Comparison of ENCODE assay signal across 10 cellular contexts in genomic region chr1:55580845-55581332, GRCh38.
DNase-seq lines count a peak whose midpoint lies in the region; ATAC-seq and TF ChIP-seq lines count a peak whose summit lies in the region.
"Had no signal": no experiment of that assay in that cellular context is flagged by ENCODE, and none has a peak within 500 bp of the region (broad histone marks: within the 10 kb centered on the region; RNA-seq: fewer than 3 reads in every experiment).

No MANE protein-coding gene starts in this region.

- H3K79me2 ChIP-seq in ACC112 (ENCODE audit: control insufficient read depth, insufficient read depth, low read length, unreplicated experiment), result no peaks in the 10 kb centered on the region
- no peaks in the 10 kb centered on the region for H3K79me2 ChIP-seq in fibroblast of lung (ENCODE audit: control insufficient read depth, insufficient read depth, low read length)

- peak overlapping the region; percentile 99 for H3K27ac ChIP-seq in ACC112 (ENCODE audit: low read depth, low read length)
- peak overlapping the region in 3 of 4 donors; percentile 15 to 57 (median 36) for H3K27ac ChIP-seq in Peyer's patch
- H3K27ac ChIP-seq in fibroblast of lung (ENCODE audit: insufficient read depth, low read length), result peak overlapping the region; percentile 31
- H3K27ac ChIP-seq: BLaER1 treated with 17β-estradiol and CSF1 and Interleukin-3, amounts not matched to agents 10 nM and 100 nM had no signal

- H3K9me3 ChIP-seq in Peyer's patch (no peaks in the 10 kb centered on the region), fibroblast of lung (ENCODE audit: control insufficient read depth, insufficient read depth, low read depth, low read length) (no peaks in the 10 kb centered on the region)
- H3K9me3 ChIP-seq: BLaER1 treated with 17β-estradiol and CSF1 and Interleukin-3, amounts not matched to agents 10 nM and 100 nM had no signal

- H3K36me3 ChIP-seq in ACC112 (ENCODE audit: insufficient read depth, low read length) (no peaks in the 10 kb centered on the region), Peyer's patch (no peaks in the 10 kb centered on the region), fibroblast of lung (ENCODE audit: control insufficient read depth, insufficient read depth, low read length) (no peaks in the 10 kb centered on the region)
- H3K36me3 ChIP-seq: BLaER1 treated with 17β-estradiol and CSF1 and Interleukin-3, amounts not matched to agents 10 nM and 100 nM had no signal

- H3K27me3 ChIP-seq in ACC112 (ENCODE audit: insufficient read depth, low read length), result no peaks in the 10 kb centered on the region
- no peaks in the 10 kb centered on the region for H3K27me3 ChIP-seq in Peyer's patch
- no peaks in the 10 kb centered on the region for H3K27me3 ChIP-seq in fibroblast of lung (ENCODE audit: control insufficient read depth, insufficient read depth, low read length)
- H3K27me3 ChIP-seq: BLaER1 treated with 17β-estradiol and CSF1 and Interleukin-3, amounts not matched to agents 10 nM and 100 nM had no signal

- TF ChIP-seq POLR2A in Peyer's patch (IDR thresholded peaks at IDR 0.05), result no peak

- no peak overlapping the region for H3K27ac Mint-ChIP-seq in type B pancreatic cell

- no peaks in the 10 kb centered on the region for H3K36me3 Mint-ChIP-seq in type B pancreatic cell

- peaks cover 56% of the 10 kb centered on the region for H3K4me1 ChIP-seq in ACC112 (ENCODE audit: control insufficient read depth, insufficient read depth, low read length, unreplicated experiment)
- no peaks in the 10 kb centered on the region for H3K4me1 ChIP-seq in Peyer's patch
- H3K4me1 ChIP-seq in fibroblast of lung (ENCODE audit: control insufficient read depth, extremely low read depth, insufficient read depth, low read length), result peaks cover 12% of the 10 kb centered on the region
- H3K4me1 ChIP-seq: BLaER1 treated with 17β-estradiol and CSF1 and Interleukin-3, amounts not matched to agents 10 nM and 100 nM had no signal

- DNase-seq in Peyer's patch (no peak), fibroblast of lung (ENCODE audit: low read depth in 2 of 2) (peak; percentile 77 to 94), myocyte (ENCODE audit: low read depth) (peak; percentile 68), NCI-H187 (lab: John Stamatoyannopoulos, UW) (no peak), type B pancreatic cell (ENCODE audit: extremely low spot score, unreplicated experiment) (no peak), posterior vena cava (ENCODE audit: low spot score) (no peak)

- no peaks in the 10 kb centered on the region for H3K9me3 Mint-ChIP-seq in type B pancreatic cell

- intact Hi-C loops in posterior vena cava (cut with DNase I), result loop anchor here (5.0 to 10.0 kb wide), 2 partner anchors 56 to 64 kb away; no protein-coding TSS in a partner anchor

- peaks cover 32% of the 10 kb centered on the region for H3K4me1 Mint-ChIP-seq in type B pancreatic cell (ENCODE audit: unreplicated experiment)

- ATAC-seq in GM18868 (IDR thresholded peaks at IDR 0.05; ENCODE audit: unreplicated experiment), result no peak
- ATAC-seq: activated CD4-positive, CD25-positive, alpha-beta regulatory T cell treated with anti-CD3 and anti-CD28 coated beads, Interleukin-2, amount 50 U/mL, for 24 hours had no signal

- H3K4me2 ChIP-seq in fibroblast of lung (ENCODE audit: extremely low read depth, insufficient read depth, low read length), result peak overlapping the region; percentile 49
- H3K4me2 ChIP-seq: BLaER1 treated with 17β-estradiol and CSF1 and Interleukin-3, amounts not matched to agents 10 nM and 100 nM had no signal

- peak overlapping the region; percentile 6; the same call in 1 of the 2 replicates for H3K4me3 ChIP-seq in ACC112 (ENCODE audit: low read depth, low read length)
- no peak overlapping the region for H3K4me3 ChIP-seq in Peyer's patch
- no peak overlapping the region for H3K4me3 ChIP-seq in fibroblast of lung (replicated peaks in 1 of 4; ENCODE audit: control extremely low read depth in 1 of 4, insufficient read depth in 1 of 4, low read depth in 3 of 4, low read length in 4 of 4)
- H3K4me3 ChIP-seq: BLaER1 treated with 17β-estradiol and CSF1 and Interleukin-3, amounts not matched to agents 10 nM and 100 nM had no signal

- H3K9ac ChIP-seq in fibroblast of lung (ENCODE audit: insufficient read depth, low read length), result no peak overlapping the region
- H3K9ac ChIP-seq: BLaER1 treated with 17β-estradiol and CSF1 and Interleukin-3, amounts not matched to agents 10 nM and 100 nM had no signal

- H3K4me3 Mint-ChIP-seq in type B pancreatic cell, result no peak overlapping the region

- H4K20me1 ChIP-seq in fibroblast of lung (ENCODE audit: control insufficient read depth, extremely low read depth, insufficient read depth, low read length), result no peaks in the 10 kb centered on the region
- H4K20me1 ChIP-seq: BLaER1 treated with 17β-estradiol and CSF1 and Interleukin-3, amounts not matched to agents 10 nM and 100 nM had no signal

- peak overlapping the region; percentile 35 for H2AFZ ChIP-seq in ACC112 (ENCODE audit: low read length, unreplicated experiment)
- no peak overlapping the region for H2AFZ ChIP-seq in fibroblast of lung (ENCODE audit: low read length)

- TF ChIP-seq CTCF in Peyer's patch (IDR thresholded peaks at IDR 0.05) (no peak), fibroblast of lung (conservative IDR thresholded peaks at IDR 0.05 in 1 of 2, IDR thresholded peaks at IDR 0.05 in 1 of 2; ENCODE audit: low read depth in 1 of 2, low read length in 2 of 2) (no peak), type B pancreatic cell (conservative IDR thresholded peaks at IDR 0.05) (no peak)

- peaks cover 3% of the 10 kb centered on the region for H3K27me3 Mint-ChIP-seq in type B pancreatic cell

Comparison
In these comparisons a context has a peak if more than half of its experiments do, and no peak if none do; other contexts are left out.
1. H3K27ac ChIP-seq: peak in every context shown above with its lines; median percentile 99 in ACC112; 36 in Peyer's patch; 31 in fibroblast of lung.
2. DNase-seq: peak in fibroblast of lung (2 of 2) and myocyte (single experiment); none in Peyer's patch (0 of 3), NCI-H187 (0 of 2), type B pancreatic cell (single experiment) and posterior vena cava (single experiment).